9 cellular contexts compared by ENCODE assay signal in genomic region chr11:98732947-98733346, GRCh38.
"Had no signal": no experiment of that assay in that cellular context is flagged by ENCODE, and none has a peak within 500 bp of the region (broad histone marks: within the 10 kb centered on the region; RNA-seq: fewer than 3 reads in every experiment).

No MANE protein-coding gene starts in this region.

- DNase-seq: GM23248, GOT3, H7, HFFc6 had no signal

- H3K9ac ChIP-seq: GM23248 had no signal

- H3K4me1 Mint-ChIP-seq: IgD-negative memory B cell had no signal

- H3K27me3 Mint-ChIP-seq: IgD-negative memory B cell had no signal

- H3K9me3 ChIP-seq: HAP-1 had no signal

- H3K36me3 Mint-ChIP-seq: IgD-negative memory B cell had no signal

- ATAC-seq: HCT116, HepG2 had no signal

- H3K27ac Mint-ChIP-seq: HFFc6, IgD-negative memory B cell had no signal

- H3K4me1 ChIP-seq: HAP-1 had no signal

- H2AFZ ChIP-seq: GM23248 had no signal

- FAIRE-seq: HepG2 had no signal

- H3K4me3 ChIP-seq: GM23248, HAP-1 had no signal

- H3K4me3 Mint-ChIP-seq: HFFc6 had no signal

- H3K36me3 ChIP-seq: HAP-1 had no signal

- H3K27ac ChIP-seq: GM23248, HL-60 had no signal
